In the genomic region with DNA sequence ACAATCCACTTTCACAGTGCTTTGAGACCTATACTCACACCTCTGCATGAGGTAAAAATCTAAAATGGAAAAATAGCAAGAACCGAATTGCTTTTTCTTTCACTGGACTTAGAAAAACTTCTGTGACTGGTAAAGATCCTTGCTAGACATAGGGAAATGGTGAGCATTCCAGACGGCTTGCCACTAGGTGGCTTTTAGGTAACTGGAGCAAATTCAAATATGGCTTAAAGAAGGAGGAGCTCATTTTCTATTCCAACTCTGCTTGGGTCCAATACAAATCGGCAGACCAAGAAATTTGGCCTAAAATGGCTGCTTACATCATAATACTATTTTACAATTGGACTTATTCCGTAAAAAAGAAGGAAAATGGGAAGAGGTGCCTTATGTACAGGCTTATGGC, we compare ENCODE assay signal across 13 cellular contexts.
DNase-seq lines count a peak whose midpoint lies in the region; TF ChIP-seq lines count a peak whose summit lies in the region.
"Had no signal": no experiment of that assay in that cellular context is flagged by ENCODE, and none has a peak within 500 bp of the region (broad histone marks: within the 10 kb centered on the region; RNA-seq: fewer than 3 reads in every experiment).

No MANE protein-coding gene starts in this region.

- no peaks in the 10 kb centered on the region for H4K20me1 ChIP-seq in smooth muscle cell (ENCODE audit: low read depth)

- H3K36me3 ChIP-seq in cardiac muscle cell (no peaks in the 10 kb centered on the region), right atrium auricular region (no peaks in the 10 kb centered on the region), smooth muscle cell (ENCODE audit: low read depth) (no peaks in the 10 kb centered on the region)

- DNase-seq in cardiac muscle cell (ENCODE audit: low read depth in 1 of 2, low spot score in 1 of 2) (peak; percentile 2 to 7), right atrium auricular region (ENCODE audit: low spot score) (no peak), OCI-M1 (lab: John Stamatoyannopoulos, UW) (peak; percentile 55), epithelial cell of esophagus (ENCODE audit: low read depth) (peak; percentile 43), smooth muscle cell (lab: John Stamatoyannopoulos, UW; ENCODE audit: unreplicated experiment) (no peak), GM03348 (ENCODE audit: low spot score) (no peak), AG08395 (ENCODE audit: low spot score) (no peak)
- DNase-seq in stimulated activated CD4-positive, alpha-beta T cell treated with anti-CD3 and anti-CD28 coated beads, Interleukin-1b, Interleukin-23, amount 100 ng/mL, for 48 hours, result no peak
- DNase-seq: activated T-cell treated with anti-CD3 and anti-CD28 coated beads, Interleukin-2, amount 50 U/mL, for 24 hours; hippocampal formation; natural killer cell; NK-92 treated with Interleukin-12 subunit alpha and Interleukin-12 subunit beta, amount 100 ng/mL, for 24 hours; stimulated activated naive CD8-positive, alpha-beta T cell treated with anti-CD3 and anti-CD28 coated beads, Interleukin-15, amount 100 ng/mL, for 72 hours had no signal

- TF ChIP-seq CTCF in cardiac muscle cell (IDR thresholded peaks at IDR 0.05; ENCODE audit: low read depth, low read length) (no peak), right atrium auricular region (IDR thresholded peaks at IDR 0.05) (no peak), epithelial cell of esophagus (IDR thresholded peaks at IDR 0.05; ENCODE audit: insufficient read depth, low read depth, low read length, missing control alignments) (peak; percentile 67), smooth muscle cell (IDR thresholded peaks at IDR 0.05; ENCODE audit: borderline replicate concordance, insufficient read depth, poor library complexity, severe bottlenecking) (peak; percentile 28)

- H3K9me3 ChIP-seq in cardiac muscle cell (ENCODE audit: low read depth) (no peaks in the 10 kb centered on the region), right atrium auricular region (no peaks in the 10 kb centered on the region), smooth muscle cell (replicated peaks; ENCODE audit: low read depth) (no peaks in the 10 kb centered on the region)

- H2AFZ ChIP-seq in smooth muscle cell (ENCODE audit: low read depth), result no peak overlapping the region

- H3F3A ChIP-seq in smooth muscle cell (ENCODE audit: low read depth), result no peaks in the 10 kb centered on the region

- H3K4me2 ChIP-seq in smooth muscle cell, result no peak overlapping the region

- H3K27me3 ChIP-seq in cardiac muscle cell (no peaks in the 10 kb centered on the region), right atrium auricular region (no peaks in the 10 kb centered on the region), smooth muscle cell (ENCODE audit: low read depth) (no peaks in the 10 kb centered on the region)

- H3K79me2 ChIP-seq in smooth muscle cell (ENCODE audit: low read depth), result no peaks in the 10 kb centered on the region

- H3K27ac ChIP-seq in cardiac muscle cell, result no peak overlapping the region
- H3K27ac ChIP-seq in right atrium auricular region, result no peak overlapping the region
- H3K27ac ChIP-seq in smooth muscle cell (ENCODE audit: low read depth), result no peak overlapping the region

- H3K4me3 ChIP-seq in cardiac muscle cell (no peak overlapping the region), right atrium auricular region (no peak overlapping the region), epithelial cell of esophagus (ENCODE audit: low read length) (no peak overlapping the region), smooth muscle cell (no peak overlapping the region)

- H3K4me1 ChIP-seq in cardiac muscle cell (ENCODE audit: low read depth) (no peaks in the 10 kb centered on the region), right atrium auricular region (no peaks in the 10 kb centered on the region), smooth muscle cell (ENCODE audit: low read depth) (no peaks in the 10 kb centered on the region)

- WGBS in smooth muscle cell (ENCODE audit: low lambda C conversion rate), result 82% methylated on average over 4 of the region's 4 CpGs

- H3K9ac ChIP-seq in smooth muscle cell (ENCODE audit: low read depth), result no peak overlapping the region

Comparison
In these comparisons a context has a peak if more than half of its experiments do, and no peak if none do; other contexts are left out.
1. DNase-seq: peak in cardiac muscle cell (2 of 2), OCI-M1 (single experiment) and epithelial cell of esophagus (single experiment); none in right atrium auricular region (single experiment), smooth muscle cell (single experiment), GM03348 (single experiment), stimulated activated CD4-positive, alpha-beta T cell treated with anti-CD3 and anti-CD28 coated beads, Interleukin-1b, Interleukin-23, amount 100 ng/mL, for 48 hours (single experiment) and AG08395 (single experiment).
2. CTCF ChIP-seq: peak in epithelial cell of esophagus (single experiment) and smooth muscle cell (single experiment); none in cardiac muscle cell (single experiment) and right atrium auricular region (0 of 2).